In genomic region chr22:38843201-38843715, GRCh38 we compare ENCODE assay signal across 8 cellular contexts. TPM values are rescaled to one million over a fixed set of nuclear protein-coding genes. Genes with fewer than 3 reads are reported as not detected.
DNase-seq lines count a peak whose midpoint lies in the region; ATAC-seq and TF ChIP-seq lines count a peak whose summit lies in the region.

No MANE protein-coding gene starts in this region.

- no peaks in the 10 kb centered on the region for H3K9me3 Mint-ChIP-seq in activated B cell treated with CpG ODN at 0.5 μM for 24 hours

- POLR2A ChIA-PET in activated B cell treated with CpG ODN at 0.5 μM for 24 hours (lab: Charles Lee) = no interaction called here

- peak overlapping the region; percentile 55 for H3K4me3 ChIP-seq in LNCaP clone FGC (ENCODE audit: low read depth, low read length)
- H3K4me3 ChIP-seq in left lung = peak overlapping the region; percentile 22 to 42

- no peak overlapping the region for H3K4me3 Mint-ChIP-seq in activated B cell treated with CpG ODN at 0.5 μM for 24 hours

- H3K4me1 Mint-ChIP-seq in activated B cell treated with CpG ODN at 0.5 μM for 24 hours = peaks cover 13% of the 10 kb centered on the region

- no peaks in the 10 kb centered on the region for H3K36me3 ChIP-seq in left lung

- CTCF ChIA-PET in activated B cell treated with CpG ODN at 0.5 μM for 24 hours (lab: Charles Lee) = interaction anchor here (0.8 to 1.1 kb wide), 4 partner anchors 9 to 118 kb away, joined by 3 to 8 read pairs (median 5); no protein-coding TSS in a partner anchor

- no peaks in the 10 kb centered on the region for H3K9me3 ChIP-seq in left lung

- peaks cover 0 to 16% of the 10 kb centered on the region in 2 donors for H3K4me1 ChIP-seq in left lung

- H3K27me3 Mint-ChIP-seq in activated B cell treated with CpG ODN at 0.5 μM for 24 hours = peaks cover 56% of the 10 kb centered on the region

- H3K36me3 Mint-ChIP-seq in activated B cell treated with CpG ODN at 0.5 μM for 24 hours (ENCODE audit: low read depth) = no peaks in the 10 kb centered on the region

- H3K27ac ChIP-seq in left lung = no peak overlapping the region

- intact Hi-C loops in activated B cell treated with CpG ODN at 0.5 μM for 24 hours (cut with micrococcal nuclease) = loop anchor here (2.0 to 5.0 kb wide), 3 partner anchors 51 to 110 kb away; partner anchors contain the start of genes DNAL4 and SUN2
- intact Hi-C loops in left lung (cut with DNase I) = no loop called here

- H3K27ac Mint-ChIP-seq in activated B cell treated with CpG ODN at 0.5 μM for 24 hours = no peak overlapping the region

- peaks cover 16 to 79% of the 10 kb centered on the region in 2 donors for H3K27me3 ChIP-seq in left lung

- peak; percentile 49 for TF ChIP-seq CTCF in LNCaP clone FGC (IDR thresholded peaks at IDR 0.05; ENCODE audit: control insufficient read depth, extremely low read depth, insufficient read depth)
- no peak for TF ChIP-seq CTCF in activated B cell treated with CpG ODN at 0.5 μM for 24 hours (IDR thresholded peaks at IDR 0.05)
- TF ChIP-seq CTCF in left lung (IDR thresholded peaks at IDR 0.05) = peak in 1 of 2 donors; percentile 29

- DNase-seq in DMS153 treated with DMSO at 0.1 percent for 48 hours (lab: John Stamatoyannopoulos, UW; ENCODE audit: unreplicated experiment) (peak; percentile 20), LNCaP clone FGC (ENCODE audit: low read depth) (peak; percentile 15), activated B cell treated with CpG ODN at 0.5 μM for 24 hours (peak; percentile 51), dermis blood vessel endothelial cell (peak; percentile 72), left lung (peak in 1 of 2 donors; percentile 79)
- DNase-seq in stimulated activated CD4-positive, alpha-beta T cell treated with anti-CD3 and anti-CD28 coated beads, TNF-alpha, amount 100 ng/mL, for 24 hours (ENCODE audit: low read depth in 3 of 3) = peak in 2 of 3 experiments; percentile 33 to 61

- ATAC-seq in activated B cell treated with CpG ODN at 0.5 μM for 24 hours (ENCODE audit: low read depth) = peak; percentile 75
- peak; percentile 55 for ATAC-seq in left lung
- no peak for ATAC-seq in GM19455 (IDR thresholded peaks at IDR 0.05; ENCODE audit: unreplicated experiment)
- no peak for ATAC-seq in HG03159 (IDR thresholded peaks at IDR 0.05; ENCODE audit: unreplicated experiment)

RNA-seq across cellular contexts. Expression of gene NPTXR, which starts 0.6 kb away (rescaled TPM):
- total RNA-seq in activated B cell treated with CpG ODN at 0.5 μM for 24 hours (0.07 and 0.13 TPM in 2 replicates), dermis blood vessel endothelial cell (0.34 and 0.84 TPM in 2 replicates), left lung (1 to 10 TPM; 4.5 to 5.3 TPM)

RNA-seq across cellular contexts. Expression of gene CBX6, which starts 28.8 kb away (rescaled TPM):
- total RNA-seq in activated B cell treated with CpG ODN at 0.5 μM for 24 hours (65.6 and 71.8 TPM in 2 replicates), dermis blood vessel endothelial cell (22.1 and 32.4 TPM in 2 replicates), left lung (10 to 100 TPM; 63.0 to 80.0 TPM)

RNA-seq across cellular contexts. Expression of gene DNAL4, which starts 49.3 kb away (rescaled TPM):
- total RNA-seq in activated B cell treated with CpG ODN at 0.5 μM for 24 hours (7.7 and 8.4 TPM in 2 replicates), dermis blood vessel endothelial cell (15.3 and 16.3 TPM in 2 replicates), left lung (10 to 100 TPM; 16.3 to 21.5 TPM)

Comparison
In these comparisons a context has a peak if more than half of its experiments do, and no peak if none do; other contexts are left out.
1. ATAC-seq: peak in activated B cell treated with CpG ODN at 0.5 μM for 24 hours (single experiment) and left lung (single experiment); none in GM19455 (single experiment) and HG03159 (single experiment).